14 cellular contexts compared by ENCODE assay signal in genomic region chr20:25459111-25459830, GRCh38.
"Had no signal": no experiment of that assay in that cellular context is flagged by ENCODE, and none has a peak within 500 bp of the region (broad histone marks: within the 10 kb centered on the region; RNA-seq: fewer than 3 reads in every experiment).

No MANE protein-coding gene starts in this region.

- FAIRE-seq: colon, endothelial cell of umbilical vein, small intestine had no signal

- H2AFZ ChIP-seq: parathyroid adenoma had no signal

- H3K27ac ChIP-seq: parathyroid adenoma, right atrium auricular region had no signal

- H3K4me3 ChIP-seq: right atrium auricular region had no signal

- H3K4me1 Mint-ChIP-seq: nephron had no signal

- H3K27ac Mint-ChIP-seq: nephron had no signal

- DNase-seq: dermis blood vessel endothelial cell; foreskin melanocyte; hippocampal formation; midbrain; small intestine; stimulated activated CD4-positive, alpha-beta T cell treated with anti-CD3 and anti-CD28 coated beads, Interleukin-2, amount 100 ng/mL, for 48 hours; stimulated activated naive CD4-positive, alpha-beta T cell treated with Interleukin-2 at 50 U/mL for 16 hours; trophoblast cell had no signal

- H3K27me3 ChIP-seq: right atrium auricular region had no signal

- H3K4me1 ChIP-seq: parathyroid adenoma, right atrium auricular region had no signal

- H3K79me2 ChIP-seq: parathyroid adenoma had no signal

- H3K9me3 ChIP-seq: right atrium auricular region had no signal

- H3K4me3 Mint-ChIP-seq: nephron had no signal

- ATAC-seq: left lobe of liver had no signal

- H3K9ac ChIP-seq: parathyroid adenoma had no signal

- H3K9me3 Mint-ChIP-seq: nephron had no signal
